ENCODE assay signal across 32 cellular contexts in the genomic region with DNA sequence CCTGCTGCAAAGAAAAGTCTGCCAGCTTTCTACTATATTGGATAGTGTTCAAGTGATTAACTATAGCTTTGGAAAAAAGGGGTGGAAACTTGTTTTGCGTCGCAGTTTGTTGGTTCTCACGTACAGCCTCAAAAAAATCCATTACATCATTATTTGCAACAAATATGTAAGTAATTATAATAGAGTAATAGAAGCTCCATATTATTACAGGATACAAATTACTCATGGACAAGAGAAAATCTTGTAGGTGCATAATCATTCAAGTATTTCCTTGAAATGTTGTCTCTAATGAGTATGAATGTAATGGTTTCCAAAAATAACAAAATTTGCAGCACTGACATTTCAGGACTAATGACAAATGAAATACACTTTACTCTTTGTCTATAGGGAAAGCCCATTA.
DNase-seq lines count a peak whose midpoint lies in the region; ATAC-seq and TF ChIP-seq lines count a peak whose summit lies in the region.
"Had no signal": no experiment of that assay in that cellular context is flagged by ENCODE, and none has a peak within 500 bp of the region (broad histone marks: within the 10 kb centered on the region; RNA-seq: fewer than 3 reads in every experiment).

No MANE protein-coding gene starts in this region.

- intact Hi-C loops in Calu3 (cut with micrococcal nuclease; ENCODE audit: unreplicated experiment): no loop called here

- H2AFZ ChIP-seq in SK-N-SH (ENCODE audit: low read depth): no peak overlapping the region
- H2AFZ ChIP-seq: hepatocyte had no signal

- no peaks in the 10 kb centered on the region for H3K9me2 ChIP-seq in SK-N-SH

- H3K4me3 Mint-ChIP-seq in mesothelial cell of epicardium (no peak overlapping the region), Calu3 (ENCODE audit: low read depth, unreplicated experiment) (no peak overlapping the region)
- H3K4me3 Mint-ChIP-seq: activated CD4-positive, alpha-beta T cell treated with anti-CD3 and anti-CD28 coated beads, Interleukin-2, amount 10 ng/mL, durations not matched to agents 24 days and 14 days; activated T-cell treated with anti-CD3 and anti-CD28 coated beads, Interleukin-2, amount 50 U/mL, for 24 hours; IgD-negative memory B cell had no signal

- 0 out of 2 replicates have a peak overlapping the region, but pooled peaks have one; percentile 4 for H3K4me2 ChIP-seq in SK-N-SH
- H3K4me2 ChIP-seq: hepatocyte had no signal

- DNase-seq in SK-N-SH (no peak), fibroblast of gingiva (ENCODE audit: low read depth) (peak; percentile 10), DMS114 treated with DMSO at 0.1 percent for 48 hours (lab: John Stamatoyannopoulos, UW; ENCODE audit: unreplicated experiment) (no peak), mesothelial cell of epicardium (ENCODE audit: low spot score in 2 of 2, unreplicated experiment in 2 of 2) (no peak), Calu3 (no peak)
- DNase-seq in stimulated activated naive CD8-positive, alpha-beta T cell treated with anti-CD3 and anti-CD28 coated beads, Interleukin-15, Interleukin-2, amounts not matched to agents 100 U/mL and 50 U/mL, for 24 hours: no peak
- DNase-seq: activated CD4-positive, alpha-beta T cell treated with anti-CD3 and anti-CD28 coated beads, Interleukin-2, amount 10 ng/mL, durations not matched to agents 24 days and 14 days; activated gamma-delta T cell treated with Interleukin-2 at 50 U/mL for 16 hours; activated T-cell treated with anti-CD3 and anti-CD28 coated beads, Interleukin-2, amount 50 U/mL, for 24 hours; DMS79; effector CD4-positive, alpha-beta T cell; gastrocnemius medialis; mesendoderm; NCI-H1048; NCI-H187; NCI-H2171; NCI-H524 treated with DMSO at 0.1 percent for 48 hours; SHP77 treated with DMSO at 0.1 percent for 48 hours; sigmoid colon; stimulated activated CD4-positive, alpha-beta T cell treated with anti-CD3 and anti-CD28 coated beads, Interleukin-15, amount 100 ng/mL, for 24 hours; stimulated activated naive CD4-positive, alpha-beta T cell; T1000 had no signal

- H3K27ac Mint-ChIP-seq in mesothelial cell of epicardium (no peak overlapping the region), Calu3 (ENCODE audit: unreplicated experiment) (no peak overlapping the region)
- H3K27ac Mint-ChIP-seq: activated CD4-positive, alpha-beta T cell treated with anti-CD3 and anti-CD28 coated beads, Interleukin-2, amount 10 ng/mL, durations not matched to agents 24 days and 14 days; activated T-cell treated with anti-CD3 and anti-CD28 coated beads, Interleukin-2, amount 50 U/mL, for 24 hours; IgD-negative memory B cell had no signal

- H3K27me3 ChIP-seq in SK-N-SH (ENCODE audit: insufficient read depth): no peaks in the 10 kb centered on the region
- H3K27me3 ChIP-seq: gastrocnemius medialis, hepatocyte, neutrophil, sigmoid colon had no signal

- 71% methylated on average over 3 of the region's 3 CpGs for WGBS in SK-N-SH (ENCODE audit: low lambda C conversion rate)

- peaks cover 2 to 33% of the 10 kb centered on the region in 2 experiments; a peak in 3 of 4 replicates for H3K4me1 ChIP-seq in SK-N-SH (ENCODE audit: control insufficient read depth in 1 of 2, insufficient read depth in 2 of 2, low read depth in 1 of 2, low read length in 1 of 2)

- POLR2A ChIA-PET in SK-N-SH (lab: Yijun Ruan, JAX): interaction anchor here (1.0 kb wide), 1 partner anchor 169 kb away, joined by 3 read pairs; no protein-coding TSS in a partner anchor

- CTCF ChIA-PET in SK-N-SH (lab: Yijun Ruan, JAX): interaction anchor here (0.7 to 4.2 kb wide), 7 partner anchors 9 to 350 kb away, joined by 3 to 26 read pairs (median 4); a partner anchor contains a TSS
- CTCF ChIA-PET in Calu3 (lab: Charles Lee): no interaction called here

- H3K36me3 Mint-ChIP-seq in mesothelial cell of epicardium (no peaks in the 10 kb centered on the region), Calu3 (ENCODE audit: insufficient read depth, unreplicated experiment) (no peaks in the 10 kb centered on the region)
- H3K36me3 Mint-ChIP-seq: brain, IgD-negative memory B cell had no signal

- peaks cover 40% of the 10 kb centered on the region for H3F3A ChIP-seq in SK-N-SH (replicated peaks; ENCODE audit: insufficient read depth)

- no peak overlapping the region for H3K4me3 ChIP-seq in SK-N-SH (ENCODE audit: low read depth in 2 of 2, low read length in 1 of 2)
- H3K4me3 ChIP-seq: gastrocnemius medialis, hepatocyte, prostate gland, sigmoid colon, thoracic aorta had no signal

- no TSS peak for BruUV-seq in Calu3 (replicated peaks; lab: Mats Ljungman, UMichigan)

- H3K9ac ChIP-seq in SK-N-SH: no peak overlapping the region

- TF ChIP-seq RAD21 in SK-N-SH (IDR thresholded peaks at IDR 0.05; ENCODE audit: low read length): no peak

- ATAC-seq in SK-N-SH treated with all-trans-retinoic acid at 6 μM for 48 hours: no peak
- no peak for ATAC-seq in stimulated activated naive CD8-positive, alpha-beta T cell treated with anti-CD3 and anti-CD28 coated beads, Interleukin-15, Interleukin-2, amounts not matched to agents 100 U/mL and 50 U/mL, for 24 hours
- ATAC-seq: gastrocnemius medialis, Panc1 had no signal

- H3K9me3 Mint-ChIP-seq in mesothelial cell of epicardium (no peaks in the 10 kb centered on the region), Calu3 (ENCODE audit: low read depth, unreplicated experiment) (no peaks in the 10 kb centered on the region)
- H3K9me3 Mint-ChIP-seq: activated CD4-positive, alpha-beta T cell treated with anti-CD3 and anti-CD28 coated beads, Interleukin-2, amount 10 ng/mL, durations not matched to agents 24 days and 14 days; activated T-cell treated with anti-CD3 and anti-CD28 coated beads, Interleukin-2, amount 50 U/mL, for 24 hours; IgD-negative memory B cell had no signal

- no peaks in the 10 kb centered on the region for H3K27me3 Mint-ChIP-seq in mesothelial cell of epicardium (ENCODE audit: low read depth)
- H3K27me3 Mint-ChIP-seq in Calu3 (ENCODE audit: unreplicated experiment): no peaks in the 10 kb centered on the region
- H3K27me3 Mint-ChIP-seq: activated CD4-positive, alpha-beta T cell treated with anti-CD3 and anti-CD28 coated beads, Interleukin-2, amount 10 ng/mL, durations not matched to agents 24 days and 14 days; activated T-cell treated with anti-CD3 and anti-CD28 coated beads, Interleukin-2, amount 50 U/mL, for 24 hours; brain; IgD-negative memory B cell had no signal

- peaks cover 7% of the 10 kb centered on the region; the same call in 1 of the 2 replicates for H3K79me2 ChIP-seq in SK-N-SH (ENCODE audit: insufficient read depth)
- H3K79me2 ChIP-seq: hepatocyte had no signal

- TF ChIP-seq CTCF in SK-N-SH (IDR thresholded peaks at IDR 0.05) (no peak), VCaP (conservative IDR thresholded peaks at IDR 0.05) (no peak), mesothelial cell of epicardium (IDR thresholded peaks at IDR 0.05; ENCODE audit: unreplicated experiment) (no peak), Calu3 (IDR thresholded peaks at IDR 0.05; ENCODE audit: unreplicated experiment) (no peak)

- no peaks in the 10 kb centered on the region for H3K4me1 Mint-ChIP-seq in mesothelial cell of epicardium
- no peaks in the 10 kb centered on the region for H3K4me1 Mint-ChIP-seq in Calu3 (ENCODE audit: low read depth, unreplicated experiment)

- peaks cover 0 to 2% of the 10 kb centered on the region in 2 experiments for H3K36me3 ChIP-seq in SK-N-SH (replicated peaks in 1 of 2; ENCODE audit: control insufficient read depth in 1 of 2, insufficient read depth in 2 of 2, low read length in 1 of 2)
- H3K36me3 ChIP-seq: gastrocnemius medialis, neutrophil, prostate gland, sigmoid colon, thoracic aorta had no signal

- H3K27ac ChIP-seq in SK-N-SH (ENCODE audit: low read depth in 2 of 2, low read length in 1 of 2) (peak overlapping the region in 1 of 2 experiments; percentile 53; a peak in 2 of 4 replicates), VCaP (peak overlapping the region; percentile 38; the same call in 1 of the 2 replicates)
- H3K27ac ChIP-seq: 22Rv1, gastrocnemius medialis, hepatocyte, neutrophil, prostate gland, sigmoid colon, thoracic aorta had no signal

- H4K20me1 ChIP-seq in SK-N-SH (ENCODE audit: insufficient read depth): no peaks in the 10 kb centered on the region

- no peaks in the 10 kb centered on the region for H3K9me3 ChIP-seq in SK-N-SH
- H3K9me3 ChIP-seq: gastrocnemius medialis, neutrophil, prostate gland, sigmoid colon, thoracic aorta had no signal

- TF ChIP-seq EP300 in SK-N-SH (IDR thresholded peaks at IDR 0.05; ENCODE audit: borderline replicate concordance in 1 of 2, low read depth in 1 of 2, low read length in 1 of 2): no peak

TF ChIP-seq in SK-N-SH, 30 proteins besides CTCF, POLR2A, EP300 and RAD21 (continues in another document):
- no peak for TF ChIP-seq NRF1 (IDR thresholded peaks at IDR 0.05; ENCODE audit: low read depth, low read length)
- TF ChIP-seq TCF12 (IDR thresholded peaks at IDR 0.05): peak; percentile 26
- no peak for TF ChIP-seq ELF1 (IDR thresholded peaks at IDR 0.05)
- TF ChIP-seq GABPA (IDR thresholded peaks at IDR 0.05; ENCODE audit: low read depth): no peak
- TF ChIP-seq, protein P1, sequence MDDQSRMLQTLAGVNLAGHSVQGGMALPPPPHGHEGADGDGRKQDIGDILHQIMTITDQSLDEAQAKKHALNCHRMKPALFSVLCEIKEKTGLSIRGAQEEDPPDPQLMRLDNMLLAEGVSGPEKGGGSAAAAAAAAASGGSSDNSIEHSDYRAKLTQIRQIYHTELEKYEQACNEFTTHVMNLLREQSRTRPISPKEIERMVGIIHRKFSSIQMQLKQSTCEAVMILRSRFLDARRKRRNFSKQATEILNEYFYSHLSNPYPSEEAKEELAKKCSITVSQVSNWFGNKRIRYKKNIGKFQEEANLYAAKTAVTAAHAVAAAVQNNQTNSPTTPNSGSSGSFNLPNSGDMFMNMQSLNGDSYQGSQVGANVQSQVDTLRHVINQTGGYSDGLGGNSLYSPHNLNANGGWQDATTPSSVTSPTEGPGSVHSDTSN (IDR thresholded peaks at IDR 0.05): peak; percentile 43
- TF ChIP-seq FOSL2 (IDR thresholded peaks at IDR 0.05; ENCODE audit: borderline replicate concordance, low read depth): peak; percentile 25; the same call in 1 of the 2 replicates

TF ChIP-seq in SK-N-SH treated with all-trans-retinoic acid at 6 μM for 48 hours, 23 proteins besides CTCF, POLR2A, EP300 and RAD21 (continues in another document):
- no peak for TF ChIP-seq BACH2 (CRISPR knock-in tag; IDR thresholded peaks at IDR 0.05; ENCODE audit: borderline replicate concordance)
- TF ChIP-seq ZFP30 (CRISPR knock-in tag; IDR thresholded peaks at IDR 0.05): no peak
- TF ChIP-seq TCF4 (CRISPR knock-in tag; IDR thresholded peaks at IDR 0.05; ENCODE audit: borderline replicate concordance): no peak
- no peak for TF ChIP-seq ZNF8 (CRISPR knock-in tag; IDR thresholded peaks at IDR 0.05)
- TF ChIP-seq PPARA (CRISPR knock-in tag; IDR thresholded peaks at IDR 0.05; ENCODE audit: borderline replicate concordance): no peak
- no peak for TF ChIP-seq SNAI2 (CRISPR knock-in tag; IDR thresholded peaks at IDR 0.05)
- no peak for TF ChIP-seq CSDC2 (CRISPR knock-in tag; IDR thresholded peaks at IDR 0.05)
- TF ChIP-seq ARNTL (CRISPR knock-in tag; IDR thresholded peaks at IDR 0.05; ENCODE audit: borderline replicate concordance, low read depth): no peak
- no peak for TF ChIP-seq ZC3H10 (CRISPR knock-in tag; IDR thresholded peaks at IDR 0.05)
- TF ChIP-seq ISL1 (CRISPR knock-in tag; IDR thresholded peaks at IDR 0.05): no peak
- no peak for TF ChIP-seq RARB (CRISPR knock-in tag; IDR thresholded peaks at IDR 0.05)
- no peak for TF ChIP-seq TOX (CRISPR knock-in tag; IDR thresholded peaks at IDR 0.05; ENCODE audit: borderline replicate concordance)
